In genomic region chr3:124276163-124276862, GRCh38 we compare ENCODE assay signal across 18 cellular contexts.
DNase-seq lines count a peak whose midpoint lies in the region; ATAC-seq, FAIRE-seq and TF ChIP-seq lines count a peak whose summit lies in the region.
"Had no signal": no experiment of that assay in that cellular context is flagged by ENCODE, and none has a peak within 500 bp of the region (broad histone marks: within the 10 kb centered on the region; RNA-seq: fewer than 3 reads in every experiment).

No MANE protein-coding gene starts in this region.

- H3K9ac ChIP-seq in rectal smooth muscle tissue (ENCODE audit: low read length), result no peak overlapping the region
- H3K9ac ChIP-seq: BLaER1 treated with 17β-estradiol and CSF1 and Interleukin-3, amounts not matched to agents 10 nM and 100 nM had no signal

- H3K27me3 ChIP-seq in right atrium auricular region, result no peaks in the 10 kb centered on the region
- no peaks in the 10 kb centered on the region for H3K27me3 ChIP-seq in rectal smooth muscle tissue (ENCODE audit: control insufficient read depth, insufficient read depth, low read length)
- no peaks in the 10 kb centered on the region for H3K27me3 ChIP-seq in upper lobe of right lung
- H3K27me3 ChIP-seq: BLaER1 treated with 17β-estradiol and CSF1 and Interleukin-3, amounts not matched to agents 10 nM and 100 nM had no signal

- TF ChIP-seq CTCF in coronary artery (IDR thresholded peaks at IDR 0.05) (no peak), right atrium auricular region (IDR thresholded peaks at IDR 0.05) (no peak), upper lobe of right lung (IDR thresholded peaks at IDR 0.05) (no peak), D721Med (IDR thresholded peaks at IDR 0.05; ENCODE audit: insufficient read depth, missing control alignments) (no peak)

- no peak for FAIRE-seq in D721Med (lab: Jason Lieb, UNC)
- FAIRE-seq: RCC 7860 had no signal

- intact Hi-C loops in upper lobe of right lung (cut with DNase I), result no loop called here

- H3K36me3 ChIP-seq in right atrium auricular region, result no peaks in the 10 kb centered on the region
- no peaks in the 10 kb centered on the region for H3K36me3 ChIP-seq in rectal smooth muscle tissue (ENCODE audit: control insufficient read depth, insufficient read depth, low read length)
- H3K36me3 ChIP-seq in upper lobe of right lung, result no peaks in the 10 kb centered on the region
- H3K36me3 ChIP-seq: BLaER1 treated with 17β-estradiol and CSF1 and Interleukin-3, amounts not matched to agents 10 nM and 100 nM had no signal

- H3K4me1 ChIP-seq in right atrium auricular region (peaks cover 0 to 67% of the 10 kb centered on the region in 2 donors), rectal smooth muscle tissue (ENCODE audit: control insufficient read depth, insufficient read depth, low read length) (peaks cover 23% of the 10 kb centered on the region), upper lobe of right lung (peaks cover 33% of the 10 kb centered on the region)

- H3K27ac ChIP-seq in coronary artery (peak overlapping the region; percentile 90 to 98), right atrium auricular region (peak overlapping the region; percentile 67 to 80), rectal smooth muscle tissue (ENCODE audit: low read depth, low read length) (peak overlapping the region; percentile 45), upper lobe of right lung (peak overlapping the region; percentile 88)
- H3K27ac ChIP-seq: BLaER1 treated with 17β-estradiol and CSF1 and Interleukin-3, amounts not matched to agents 10 nM and 100 nM had no signal

- DNase-seq in coronary artery (ENCODE audit: low spot score) (no peak), right atrium auricular region (ENCODE audit: low spot score) (no peak), upper lobe of right lung (no peak), D721Med (ENCODE audit: insufficient read length, low spot score) (no peak)
- DNase-seq: activated CD4-positive, alpha-beta memory T cell treated with anti-CD3 and anti-CD28 coated beads for 36 hours; activated naive CD8-positive, alpha-beta T cell treated with anti-CD3 and anti-CD28 coated beads for 36 hours; activated T-cell treated with anti-CD3 and anti-CD28 coated beads, Interleukin-2, amount 50 U/mL, for 4 hours; cerebellar nuclear complex; KBM-7; NCI-H1092; NCI-H2107; NCI-H82; stimulated activated naive CD4-positive, alpha-beta T cell had no signal

- H3K9me3 ChIP-seq in right atrium auricular region (no peaks in the 10 kb centered on the region), upper lobe of right lung (no peaks in the 10 kb centered on the region)
- H3K9me3 ChIP-seq: BLaER1 treated with 17β-estradiol and CSF1 and Interleukin-3, amounts not matched to agents 10 nM and 100 nM had no signal

- ATAC-seq in upper lobe of right lung (peak; percentile 28), HG02884 (IDR thresholded peaks at IDR 0.05; ENCODE audit: unreplicated experiment) (no peak), HG02981 (IDR thresholded peaks at IDR 0.05; ENCODE audit: unreplicated experiment) (no peak)
- ATAC-seq: activated T-cell treated with anti-CD3 and anti-CD28 coated beads, Interleukin-2, amount 50 U/mL, for 4 hours had no signal

- H3K4me3 ChIP-seq in coronary artery, result no peak overlapping the region
- H3K4me3 ChIP-seq in right atrium auricular region, result no peak overlapping the region
- no peak overlapping the region for H3K4me3 ChIP-seq in rectal smooth muscle tissue (ENCODE audit: low read length)
- H3K4me3 ChIP-seq in upper lobe of right lung, result no peak overlapping the region
- H3K4me3 ChIP-seq: BLaER1 treated with 17β-estradiol and CSF1 and Interleukin-3, amounts not matched to agents 10 nM and 100 nM had no signal
